9 cellular contexts compared by ENCODE assay signal in the genomic region with DNA sequence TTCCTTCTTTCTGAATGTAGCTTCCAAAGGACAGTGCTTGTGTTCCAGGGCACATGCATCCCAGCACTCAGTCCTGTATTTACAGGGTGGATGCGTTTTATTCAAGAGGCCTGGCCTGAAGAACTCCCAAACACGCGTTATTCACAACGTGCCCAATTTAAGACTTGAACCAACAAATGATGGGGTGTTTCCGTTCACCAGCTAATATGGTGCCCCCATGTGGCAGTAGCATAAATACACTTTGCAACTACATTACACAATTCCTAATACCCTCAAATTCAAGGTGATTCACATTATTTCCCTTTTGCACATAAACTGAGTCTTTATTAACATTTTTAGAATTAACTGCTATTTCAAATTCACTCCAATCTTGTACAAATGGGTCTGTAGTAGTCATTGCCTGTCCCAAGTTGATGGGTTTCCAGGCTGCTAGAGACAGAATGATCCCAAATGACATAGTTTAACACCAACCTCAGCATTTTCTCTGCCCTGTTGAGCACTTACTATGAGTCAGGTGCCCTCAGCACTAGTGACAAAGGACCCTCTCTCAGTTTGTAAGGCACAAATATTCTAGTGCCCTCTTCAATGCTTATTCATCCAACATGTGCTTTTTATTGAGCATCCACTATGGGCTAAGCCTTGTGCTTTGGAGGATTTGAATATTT. TPM values are rescaled to one million over a fixed set of nuclear protein-coding genes. Genes with fewer than 3 reads are reported as not detected.
DNase-seq lines count a peak whose midpoint lies in the region; ATAC-seq, FAIRE-seq and TF ChIP-seq lines count a peak whose summit lies in the region.
"Had no signal": no experiment of that assay in that cellular context is flagged by ENCODE, and none has a peak within 500 bp of the region (broad histone marks: within the 10 kb centered on the region; RNA-seq: fewer than 3 reads in every experiment).

No MANE protein-coding gene starts in this region.

- H3K79me2 ChIP-seq in hepatocyte, result peaks cover 62% of the 10 kb centered on the region

- H3K4me3 Mint-ChIP-seq in stimulated activated memory B cell treated with anti-CD40 and anti-IgM and Interleukin-4, amounts not matched to agents 10 μg/mL and 1 μg/mL and 100 μg/mL, for 72 hours, result no peak overlapping the region
- H3K4me3 Mint-ChIP-seq: dendritic cell treated with granulocyte-macrophage colony-stimulating factor and Interleukin-4, amounts not matched to agents 40 ng/mL and 50 ng/mL, for 4 days had no signal

- H3K4me3 ChIP-seq in AG09309 (ENCODE audit: control insufficient read depth, low read depth, low read length) (no peak overlapping the region), hepatocyte (no peak overlapping the region)

- peak; percentile 55 for TF ChIP-seq CTCF in AG09309 (IDR thresholded peaks at IDR 0.05; ENCODE audit: control insufficient read depth, insufficient read depth, low read depth, low read length, missing control alignments)
- peak; percentile 34 for TF ChIP-seq CTCF in hepatocyte (IDR thresholded peaks at IDR 0.05; ENCODE audit: poor library complexity)

- H3K9me3 Mint-ChIP-seq in stimulated activated memory B cell treated with anti-CD40 and anti-IgM and Interleukin-4, amounts not matched to agents 10 μg/mL and 1 μg/mL and 100 μg/mL, for 72 hours, result peaks cover 2% of the 10 kb centered on the region
- H3K9me3 Mint-ChIP-seq: dendritic cell treated with granulocyte-macrophage colony-stimulating factor and Interleukin-4, amounts not matched to agents 40 ng/mL and 50 ng/mL, for 4 days had no signal

- FAIRE-seq in GM18507 (lab: Jason Lieb, UNC), result peak; percentile 49

- H3K9me2 ChIP-seq in hepatocyte (replicated peaks; ENCODE audit: insufficient read depth), result no peaks in the 10 kb centered on the region

- H3K36me3 Mint-ChIP-seq in stimulated activated memory B cell treated with anti-CD40 and anti-IgM and Interleukin-4, amounts not matched to agents 10 μg/mL and 1 μg/mL and 100 μg/mL, for 72 hours, result no peaks in the 10 kb centered on the region

- peaks cover 30% of the 10 kb centered on the region for H3K4me1 ChIP-seq in hepatocyte (ENCODE audit: insufficient read depth)

- H3K27ac Mint-ChIP-seq in stimulated activated memory B cell treated with anti-CD40 and anti-IgM and Interleukin-4, amounts not matched to agents 10 μg/mL and 1 μg/mL and 100 μg/mL, for 72 hours, result no peak overlapping the region
- H3K27ac Mint-ChIP-seq: dendritic cell treated with granulocyte-macrophage colony-stimulating factor and Interleukin-4, amounts not matched to agents 40 ng/mL and 50 ng/mL, for 4 days had no signal

- H3K4me1 Mint-ChIP-seq in stimulated activated memory B cell treated with anti-CD40 and anti-IgM and Interleukin-4, amounts not matched to agents 10 μg/mL and 1 μg/mL and 100 μg/mL, for 72 hours, result no peaks in the 10 kb centered on the region

- WGBS in hepatocyte (ENCODE audit: low lambda C conversion rate, missing lambda C conversion rate), result 54% methylated on average over 5 of the region's 5 CpGs

- H3K27me3 Mint-ChIP-seq in stimulated activated memory B cell treated with anti-CD40 and anti-IgM and Interleukin-4, amounts not matched to agents 10 μg/mL and 1 μg/mL and 100 μg/mL, for 72 hours, result peaks cover 22% of the 10 kb centered on the region

- H3K9me3 ChIP-seq in hepatocyte (ENCODE audit: low read depth), result no peaks in the 10 kb centered on the region

- no peak overlapping the region for H3K4me2 ChIP-seq in hepatocyte

- DNase-seq in AG09309 (ENCODE audit: low read depth), result no peak
- peak; percentile 18 for DNase-seq in GM18507 (ENCODE audit: extremely low spot score, insufficient read length, low read depth)
- no peak for DNase-seq in hepatocyte (ENCODE audit: low spot score)
- DNase-seq in SKM-1 treated with dmso at 0.1 percent for 144 hours (lab: John Stamatoyannopoulos, UW; ENCODE audit: unreplicated experiment), result no peak
- no peak for DNase-seq in NCI-H187 (lab: John Stamatoyannopoulos, UW)

- ATAC-seq in SK-N-SH treated with all-trans-retinoic acid at 6 μM for 48 hours (peak; percentile 73), GM19351 (IDR thresholded peaks at IDR 0.05; ENCODE audit: unreplicated experiment) (no peak)
- ATAC-seq in stimulated activated memory B cell treated with anti-CD40 and anti-IgM and Interleukin-4, amounts not matched to agents 10 μg/mL and 1 μg/mL and 100 μg/mL, for 72 hours, result no peak

- no peaks in the 10 kb centered on the region for H4K20me1 ChIP-seq in hepatocyte (ENCODE audit: insufficient read depth, poor library complexity, severe bottlenecking)

- peak overlapping the region; percentile 85 for H3K27ac ChIP-seq in hepatocyte

- H2AFZ ChIP-seq in hepatocyte, result no peak overlapping the region

- H3K36me3 ChIP-seq in hepatocyte (replicated peaks; ENCODE audit: insufficient read depth, low read depth), result no peaks in the 10 kb centered on the region

- no peaks in the 10 kb centered on the region for H3K27me3 ChIP-seq in hepatocyte

TF ChIP-seq in SK-N-SH treated with all-trans-retinoic acid at 6 μM for 48 hours, 23 proteins besides CTCF, POLR2A, EP300 and RAD21:
- TF ChIP-seq TCF4 (CRISPR knock-in tag; IDR thresholded peaks at IDR 0.05; ENCODE audit: borderline replicate concordance), result no peak

RNA-seq across cellular contexts. Expression of gene HSD17B2, which starts 26.9 kb away (rescaled TPM):
- 75.6 and 76.7 TPM in 2 replicates for total RNA-seq in hepatocyte
- 63.5 and 91.1 TPM in 2 replicates for polyA plus RNA-seq in hepatocyte

RNA-seq across cellular contexts. Expression of gene SDR42E1, which starts 50.7 kb away (rescaled TPM):
- not detected in 2 replicates for total RNA-seq in hepatocyte
- polyA plus RNA-seq in hepatocyte, result 0.04 TPM in 1 of 2 replicates, not detected in the other
